ENCODE assay signal across 8 cellular contexts in the genomic region with DNA sequence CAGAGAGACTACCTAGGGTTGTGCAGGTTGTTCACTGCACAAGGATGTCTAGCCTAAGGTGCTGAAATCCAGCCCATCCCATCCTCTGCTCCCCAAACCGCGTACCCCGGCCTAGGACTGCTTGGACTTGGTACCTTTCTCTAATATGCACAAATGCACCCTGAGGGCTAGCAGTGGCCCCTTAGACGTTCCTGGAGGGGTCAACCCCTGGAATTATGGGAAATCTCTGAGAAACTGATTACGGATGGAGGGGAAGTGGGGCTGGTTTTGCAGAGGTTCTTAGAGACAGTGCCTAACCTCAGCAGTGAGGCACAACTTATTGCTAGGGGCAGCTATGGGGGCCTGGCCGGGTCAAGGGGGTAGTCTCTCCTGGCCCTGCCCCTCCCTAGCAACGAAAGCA. TPM values are rescaled to one million over a fixed set of nuclear protein-coding genes. Genes with fewer than 3 reads are reported as not detected.
A peak's percentile ranks its signal among the peaks of the same experiment; 100 is the strongest.
DNase-seq lines count a peak whose midpoint lies in the region; ATAC-seq, FAIRE-seq and TF ChIP-seq lines count a peak whose summit lies in the region.

No MANE protein-coding gene starts in this region.

- no peak for TF ChIP-seq RAD21 in A549 (conservative IDR thresholded peaks at IDR 0.05 in 1 of 2, IDR thresholded peaks at IDR 0.05 in 1 of 2)

- 49% methylated on average over 7 of the region's 7 CpGs for WGBS in A549 (ENCODE audit: missing lambda C conversion rate)
- 51% methylated on average over 6 of the region's 7 CpGs for WGBS in mammary epithelial cell (ENCODE audit: low coverage, missing lambda C conversion rate)

- H3K27ac Mint-ChIP-seq in naive thymus-derived CD8-positive, alpha-beta T cell = peak overlapping the region in 9 of 10 donors; percentile 13 to 88 (median 67)

- H3K27ac ChIP-seq in A549 = peak overlapping the region; percentile 93 to 100
- peak overlapping the region; percentile 92 for H3K27ac ChIP-seq in mammary epithelial cell (ENCODE audit: insufficient read depth, low read depth, low read length)

- TF ChIP-seq CTCF in A549 (IDR thresholded peaks at IDR 0.05) (no peak), mammary epithelial cell (conservative IDR thresholded peaks at IDR 0.05 in 1 of 2, IDR thresholded peaks at IDR 0.05 in 1 of 2; ENCODE audit: extremely low read depth in 1 of 2, insufficient read depth in 1 of 2, low read depth in 1 of 2, low read length in 2 of 2) (no peak)

- H3K4me1 Mint-ChIP-seq in naive thymus-derived CD8-positive, alpha-beta T cell = peaks cover 17 to 46% (median 42%) of the 10 kb centered on the region in 4 donors

- H3K4me2 ChIP-seq in A549 = peak overlapping the region; percentile 98
- H3K4me2 ChIP-seq in mammary epithelial cell (ENCODE audit: insufficient read depth, low read depth, low read length) = peak overlapping the region; percentile 92

- CTCF ChIA-PET in A549 (lab: Yijun Ruan, JAX) = interaction anchor here (1.7 to 31.6 kb wide), 3 partner anchors 10 to 72 kb away, joined by 4 to 618 read pairs (median 10); a partner anchor contains a TSS
- CTCF ChIA-PET in mammary epithelial cell (lab: Charles Lee; ENCODE audit: low non-redundant PET) = interaction anchor here (0.6 kb wide), 1 partner anchor 32 kb away, joined by 4 read pairs; no protein-coding TSS in a partner anchor

- H3K9me3 Mint-ChIP-seq in naive thymus-derived CD8-positive, alpha-beta T cell = no peaks in the 10 kb centered on the region

- no peaks in the 10 kb centered on the region for H3K27me3 ChIP-seq in mammary epithelial cell (ENCODE audit: insufficient read depth, low read length)

- dilution Hi-C loops in mammary epithelial cell (cut with HindIII; ENCODE audit: low sequenced_read_pairs) = no loop called here

- peak overlapping the region; percentile 65 for H3K9ac ChIP-seq in mammary epithelial cell (ENCODE audit: insufficient read depth, low read length)

- H3K4me3 ChIP-seq in A549 = peak overlapping the region; percentile 9; the same call in 1 of the 3 replicates
- peak overlapping the region in 1 of 3 experiments; percentile 40 for H3K4me3 ChIP-seq in mammary epithelial cell (replicated peaks in 1 of 3; ENCODE audit: insufficient read depth in 1 of 3, low read depth in 2 of 3, low read length in 3 of 3)

- H3K4me3 Mint-ChIP-seq in naive thymus-derived CD8-positive, alpha-beta T cell = peak overlapping the region; percentile 65 to 96 (median 87)

- DNase-seq in A549 (ENCODE audit: low read depth in 1 of 2, low spot score in 1 of 2) (no peak), HT1080 (ENCODE audit: low read depth) (peak; percentile 63), mammary epithelial cell (no peak), NCI-H187 treated with DMSO at 0.1 percent for 48 hours (lab: John Stamatoyannopoulos, UW) (no peak)
- DNase-seq in naive thymus-derived CD8-positive, alpha-beta T cell = no peak
- DNase-seq in stimulated activated CD4-positive, alpha-beta T cell treated with anti-CD3 and anti-CD28 coated beads, Interleukin-2, amount 100 ng/mL, for 24 hours = no peak

- ATAC-seq in A549 (no peak), HG03469 (IDR thresholded peaks at IDR 0.05; ENCODE audit: unreplicated experiment) (no peak), HG03342 (IDR thresholded peaks at IDR 0.05; ENCODE audit: unreplicated experiment) (no peak)
- ATAC-seq in naive thymus-derived CD8-positive, alpha-beta T cell = no peak

- no peaks in the 10 kb centered on the region for H3K9me3 ChIP-seq in A549
- H3K9me3 ChIP-seq in mammary epithelial cell (replicated peaks; ENCODE audit: insufficient read depth, low read length) = no peaks in the 10 kb centered on the region

- no peak for FAIRE-seq in A549 (lab: Jason Lieb, UNC)

- peaks cover 72% of the 10 kb centered on the region for H3K4me1 ChIP-seq in A549
- H3K4me1 ChIP-seq in mammary epithelial cell (ENCODE audit: insufficient read depth, low read length) = peaks cover 80% of the 10 kb centered on the region

- TF ChIP-seq EP300 in A549 (IDR thresholded peaks at IDR 0.05) = no peak

- POLR2A ChIA-PET in A549 (lab: Yijun Ruan, JAX) = interaction anchor here (1.1 to 1.9 kb wide), 5 partner anchors 16 to 58 kb away, joined by 5 to 43 read pairs (median 10); a partner anchor contains a TSS
- POLR2A ChIA-PET in naive thymus-derived CD8-positive, alpha-beta T cell (lab: Charles Lee) = interaction anchor here (1.3 to 7.7 kb wide), 4 partner anchors 10 to 57 kb away, joined by 4 to 183 read pairs (median 20); a partner anchor contains a TSS

- no peaks in the 10 kb centered on the region for H3K36me3 ChIP-seq in mammary epithelial cell (ENCODE audit: insufficient read depth, low read length)

- in situ Hi-C loops in mammary epithelial cell (cut with MboI; ENCODE audit: low sequenced_read_pairs in 2 of 2) = no loop called here

- no peaks in the 10 kb centered on the region for H4K20me1 ChIP-seq in mammary epithelial cell (ENCODE audit: insufficient read depth, low read length)

- peaks cover 68% of the 10 kb centered on the region for H3K79me2 ChIP-seq in mammary epithelial cell (ENCODE audit: insufficient read depth, low read length)

- BruUV-seq in mammary epithelial cell (replicated peaks; lab: Mats Ljungman, UMichigan) = no TSS peak

- H2AFZ ChIP-seq in mammary epithelial cell (ENCODE audit: low read depth, low read length) = no peak overlapping the region

- intact Hi-C loops in mammary epithelial cell (cut with micrococcal nuclease) = loop anchor here (1.0 to 5.0 kb wide), 2 partner anchors 13 to 254 kb away; a partner anchor contains a TSS

- no peak for TF ChIP-seq POLR2A in A549 (IDR thresholded peaks at IDR 0.05; ENCODE audit: low read length)

- H3K27me3 Mint-ChIP-seq in naive thymus-derived CD8-positive, alpha-beta T cell = no peaks in the 10 kb centered on the region

- H3K36me3 Mint-ChIP-seq in naive thymus-derived CD8-positive, alpha-beta T cell = peaks cover 0 to 15% (median 0%) of the 10 kb centered on the region in 3 donors

RNA-seq across cellular contexts. Expression of a gene that starts 2.5 kb away (rescaled TPM):
- 10.6 and 17.2 TPM in 2 replicates for polyA plus RNA-seq in A549 (2011; rRNA removed)
- 44.8 and 63.9 TPM in 2 replicates for polyA plus RNA-seq in A549 (2012; cell fraction: cytosol; rRNA removed)
- 72.3 and 76.6 TPM in 2 replicates for polyA plus RNA-seq in A549 (2012; cell fraction: nucleus; rRNA removed)
- polyA plus RNA-seq in A549 (2017; fragmentation: RNase III; extraction: RNeasy Plus Mini Kit Qiagen cat#74134 plus additional on column Dnase treatment) = 16.5 to 23.1 TPM (median 17.0 TPM) in 3 replicates
- polyA minus RNA-seq in A549 (2011; rRNA and poly(A)+ RNA removed) = 17.6 and 18.3 TPM in 2 replicates
- 44.0 and 64.7 TPM in 2 replicates for total RNA-seq in HT1080 (2014; rRNA removed; shearing (Covaris generic))
- polyA plus RNA-seq in HT1080 (2015; cell fraction: cytosol; rRNA removed) = 81.2 and 103 TPM in 2 replicates
- polyA plus RNA-seq in HT1080 (2015; cell fraction: nucleus; rRNA removed) = 52.2 and 66.5 TPM in 2 replicates
- 10 to 100 TPM in 1 of 2 donors, 1 to 10 TPM in 1; 9.8 to 53.4 TPM for total RNA-seq in mammary epithelial cell
- polyA plus RNA-seq in mammary epithelial cell = 33.9 TPM
- 34.5 TPM for polyA minus RNA-seq in mammary epithelial cell
- total RNA-seq in naive thymus-derived CD8-positive, alpha-beta T cell = 10 to 100 TPM; 53.5 to 57.8 TPM
- 10 to 100 TPM; 46.0 to 82.2 (median 67.3) TPM for polyA plus RNA-seq in naive thymus-derived CD8-positive, alpha-beta T cell

RNA-seq across cellular contexts. Expression of a gene that starts 2.8 kb away (rescaled TPM):
- polyA plus RNA-seq in A549 (2011; rRNA removed) (27.8 and 73.7 TPM in 2 replicates), A549 (2017; fragmentation: RNase III; extraction: RNeasy Plus Mini Kit Qiagen cat#74134 plus additional on column Dnase treatment) (143 to 187 TPM (median 143 TPM) in 3 replicates), mammary epithelial cell (262 TPM)
- polyA plus RNA-seq in A549 (2012; cell fraction: cytosol; rRNA removed) = 203 and 266 TPM in 2 replicates
- polyA plus RNA-seq in A549 (2012; cell fraction: nucleus; rRNA removed) = 143 and 147 TPM in 2 replicates
- polyA minus RNA-seq in A549 (2011; rRNA and poly(A)+ RNA removed) = 13.0 and 18.6 TPM in 2 replicates
- 355 and 356 TPM in 2 replicates for total RNA-seq in HT1080 (2014; rRNA removed; shearing (Covaris generic))
- polyA plus RNA-seq in HT1080 (2015; cell fraction: cytosol; rRNA removed) = 241 and 261 TPM in 2 replicates
- polyA plus RNA-seq in HT1080 (2015; cell fraction: nucleus; rRNA removed) = 209 and 260 TPM in 2 replicates
- 100 to 1,000 TPM; 121 to 396 TPM for total RNA-seq in mammary epithelial cell
- polyA minus RNA-seq in mammary epithelial cell = 99.5 TPM
- 10 to 100 TPM; 73.1 to 75.8 TPM for total RNA-seq in naive thymus-derived CD8-positive, alpha-beta T cell
- 100 to 1,000 TPM; 103 to 112 (median 110) TPM for polyA plus RNA-seq in naive thymus-derived CD8-positive, alpha-beta T cell

RNA-seq across cellular contexts. Expression of a gene that starts 16.2 kb away (rescaled TPM):
- 6.7 and 9.6 TPM in 2 replicates for polyA plus RNA-seq in A549 (2011; rRNA removed)
- 25.5 and 36.0 TPM in 2 replicates for polyA plus RNA-seq in A549 (2012; cell fraction: cytosol; rRNA removed)
- polyA plus RNA-seq in A549 (2012; cell fraction: nucleus; rRNA removed) = 52.3 and 65.0 TPM in 2 replicates
- polyA plus RNA-seq in A549 (2017; fragmentation: RNase III; extraction: RNeasy Plus Mini Kit Qiagen cat#74134 plus additional on column Dnase treatment) = 24.1 to 55.8 TPM (median 24.1 TPM) in 3 replicates
- polyA minus RNA-seq in A549 (2011; rRNA and poly(A)+ RNA removed) = 12.7 and 21.5 TPM in 2 replicates
- 236 and 374 TPM in 2 replicates for total RNA-seq in HT1080 (2014; rRNA removed; shearing (Covaris generic))
- 579 and 580 TPM in 2 replicates for polyA plus RNA-seq in HT1080 (2015; cell fraction: cytosol; rRNA removed)
- 258 and 269 TPM in 2 replicates for polyA plus RNA-seq in HT1080 (2015; cell fraction: nucleus; rRNA removed)
- 100 to 1,000 TPM in 1 of 2 donors, 10 to 100 TPM in 1; 12.5 to 275 TPM for total RNA-seq in mammary epithelial cell
- 31.6 TPM for polyA plus RNA-seq in mammary epithelial cell
- 236 TPM for polyA minus RNA-seq in mammary epithelial cell
- total RNA-seq in naive thymus-derived CD8-positive, alpha-beta T cell = not detected
- under 1 TPM in 2 of 3 donors, not detected in 1; 0.17 to 0.22 TPM for polyA plus RNA-seq in naive thymus-derived CD8-positive, alpha-beta T cell

RNA-seq across cellular contexts. Expression of a gene that starts 25.9 kb away (rescaled TPM):
- polyA plus RNA-seq in A549 (2011; rRNA removed) (5.4 and 7.3 TPM in 2 replicates), A549 (2017; fragmentation: RNase III; extraction: RNeasy Plus Mini Kit Qiagen cat#74134 plus additional on column Dnase treatment) (24.3 to 35.2 TPM (median 27.5 TPM) in 3 replicates), mammary epithelial cell (12.0 TPM)
- 66.8 and 76.8 TPM in 2 replicates for polyA plus RNA-seq in A549 (2012; cell fraction: cytosol; rRNA removed)
- 45.5 and 55.1 TPM in 2 replicates for polyA plus RNA-seq in A549 (2012; cell fraction: nucleus; rRNA removed)
- 1.7 and 2.4 TPM in 2 replicates for polyA minus RNA-seq in A549 (2011; rRNA and poly(A)+ RNA removed)
- total RNA-seq in HT1080 (2014; rRNA removed; shearing (Covaris generic)) = 135 and 146 TPM in 2 replicates
- polyA plus RNA-seq in HT1080 (2015; cell fraction: cytosol; rRNA removed) = 153 and 193 TPM in 2 replicates
- 65.8 and 67.2 TPM in 2 replicates for polyA plus RNA-seq in HT1080 (2015; cell fraction: nucleus; rRNA removed)
- total RNA-seq in mammary epithelial cell = 10 to 100 TPM in 1 of 2 donors, 1 to 10 TPM in 1; 7.5 to 21.8 TPM
- polyA minus RNA-seq in mammary epithelial cell = 1.3 TPM
- total RNA-seq in naive thymus-derived CD8-positive, alpha-beta T cell = 10 to 100 TPM; 25.8 to 29.5 TPM
- 10 to 100 TPM; 77.2 to 83.6 (median 83.0) TPM for polyA plus RNA-seq in naive thymus-derived CD8-positive, alpha-beta T cell

RNA-seq across cellular contexts. Expression of a gene that starts 28.1 kb away (rescaled TPM):
- polyA plus RNA-seq in A549 (2011; rRNA removed) (72.2 and 83.0 TPM in 2 replicates), A549 (2017; fragmentation: RNase III; extraction: RNeasy Plus Mini Kit Qiagen cat#74134 plus additional on column Dnase treatment) (60.4 to 66.2 TPM (median 65.3 TPM) in 3 replicates), mammary epithelial cell (78.7 TPM)
- 119 and 157 TPM in 2 replicates for polyA plus RNA-seq in A549 (2012; cell fraction: cytosol; rRNA removed)
- 121 and 152 TPM in 2 replicates for polyA plus RNA-seq in A549 (2012; cell fraction: nucleus; rRNA removed)
- 81.2 and 91.4 TPM in 2 replicates for polyA minus RNA-seq in A549 (2011; rRNA and poly(A)+ RNA removed)
- total RNA-seq in HT1080 (2014; rRNA removed; shearing (Covaris generic)) = 187 and 232 TPM in 2 replicates
- polyA plus RNA-seq in HT1080 (2015; cell fraction: cytosol; rRNA removed) = 137 and 138 TPM in 2 replicates
- polyA plus RNA-seq in HT1080 (2015; cell fraction: nucleus; rRNA removed) = 85.4 and 98.4 TPM in 2 replicates
- total RNA-seq in mammary epithelial cell = 100 to 1,000 TPM in 1 of 2 donors, 10 to 100 TPM in 1; 84.1 to 125 TPM
- 123 TPM for polyA minus RNA-seq in mammary epithelial cell
- 10 to 100 TPM; 33.0 to 35.6 TPM for total RNA-seq in naive thymus-derived CD8-positive, alpha-beta T cell
- 10 to 100 TPM; 74.9 to 97.6 (median 86.0) TPM for polyA plus RNA-seq in naive thymus-derived CD8-positive, alpha-beta T cell

Comparison
In these comparisons a context has a peak if more than half of its experiments do, and no peak if none do; other contexts are left out.
1. RNA of a gene that starts 16.2 kb away (total RNA-seq): 236 to 374 TPM in HT1080 and 12.5 to 275 TPM in mammary epithelial cell; not detected in naive thymus-derived CD8-positive, alpha-beta T cell; every median in the first group is over 10 times any median in the second.